ENCODE assay signal across 9 cellular contexts in the genomic region with DNA sequence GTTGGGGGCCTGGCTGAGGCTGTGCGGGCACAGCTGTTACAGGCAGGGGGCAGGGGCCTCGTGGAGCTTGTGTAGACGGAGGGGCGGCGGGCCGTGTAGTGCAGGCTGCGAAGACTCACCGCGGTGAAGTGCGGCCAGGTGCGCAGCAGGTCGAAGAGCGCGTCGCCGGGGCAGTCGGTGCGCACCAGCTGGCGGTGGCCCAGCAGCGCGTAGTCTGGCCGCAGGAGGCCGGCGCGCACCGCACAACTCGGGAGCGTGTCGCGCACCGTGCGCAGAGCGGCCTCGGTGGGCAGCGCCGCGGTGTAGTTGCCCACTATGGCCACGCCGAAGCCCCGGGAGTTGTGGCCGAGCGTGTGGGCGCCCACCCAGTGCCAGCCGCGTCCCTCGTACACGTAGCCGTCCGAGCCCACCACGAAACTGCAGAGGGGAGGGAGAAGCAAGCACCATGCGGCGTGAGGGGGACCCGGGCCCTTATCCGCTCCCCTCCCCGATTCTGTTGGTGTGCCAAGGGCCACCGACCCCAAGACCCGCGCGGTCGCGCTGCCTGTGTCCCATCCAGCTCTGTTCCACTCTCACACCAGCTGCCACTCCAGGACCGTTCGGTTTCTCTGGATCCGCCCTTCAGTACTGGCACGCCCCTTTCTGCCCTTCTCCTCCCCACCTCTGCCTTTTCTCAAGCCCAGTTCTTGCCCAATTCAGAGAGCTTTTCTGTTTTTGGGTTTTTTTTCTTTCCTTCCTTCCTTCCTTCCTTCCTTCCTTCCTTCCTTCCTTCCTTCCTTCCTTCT. TPM values are rescaled to one million over a fixed set of nuclear protein-coding genes. Genes with fewer than 3 reads are reported as not detected.
DNase-seq lines count a peak whose midpoint lies in the region; TF ChIP-seq lines count a peak whose summit lies in the region.
"Had no signal": no experiment of that assay in that cellular context is flagged by ENCODE, and none has a peak within 500 bp of the region (broad histone marks: within the 10 kb centered on the region; RNA-seq: fewer than 3 reads in every experiment).

No MANE protein-coding gene starts in this region.

- DNase-seq in D341Med (ENCODE audit: low spot score) = peak; percentile 44
- no peak for DNase-seq in NT2/D1 (ENCODE audit: low read depth, low spot score)
- no peak for DNase-seq in dorsolateral prefrontal cortex
- DNase-seq in NCI-H1436 treated with DMSO at 0.1 percent for 48 hours (lab: John Stamatoyannopoulos, UW) = no peak
- no peak for DNase-seq in NCI-H2227 (lab: John Stamatoyannopoulos, UW; ENCODE audit: unreplicated experiment)
- no peak for DNase-seq in mesothelial cell of epicardium (ENCODE audit: low spot score in 2 of 2, unreplicated experiment in 2 of 2)
- DNase-seq in SIG-M5 (lab: John Stamatoyannopoulos, UW) = no peak
- DNase-seq: NCI-H774 had no signal

- H3K27ac ChIP-seq in dorsolateral prefrontal cortex = no peak overlapping the region
- H3K27ac ChIP-seq in neutrophil = peak overlapping the region; percentile 38

- H3K36me3 Mint-ChIP-seq in mesothelial cell of epicardium = no peaks in the 10 kb centered on the region

- no peak overlapping the region for H3K27ac Mint-ChIP-seq in mesothelial cell of epicardium

- H3K9me3 ChIP-seq in NT2/D1 (ENCODE audit: insufficient read depth, low read length) (no peaks in the 10 kb centered on the region), neutrophil (no peaks in the 10 kb centered on the region)

- peaks cover 3% of the 10 kb centered on the region for H3K4me1 ChIP-seq in NT2/D1 (ENCODE audit: insufficient read depth, insufficient read length)
- H3K4me1 ChIP-seq in neutrophil (ENCODE audit: control insufficient read depth in 1 of 2, insufficient read depth in 1 of 2, low read depth in 1 of 2, low read length in 1 of 2) = peaks cover 37 to 44% of the 10 kb centered on the region in 2 experiments

- peaks cover 52% of the 10 kb centered on the region for H3K27me3 ChIP-seq in NT2/D1 (ENCODE audit: insufficient read depth, insufficient read length)
- peaks cover 0 to 63% (median 30%) of the 10 kb centered on the region in 45 donors for H3K27me3 ChIP-seq in dorsolateral prefrontal cortex
- peaks cover 35% of the 10 kb centered on the region for H3K27me3 ChIP-seq in neutrophil

- no peak overlapping the region for H3K4me3 Mint-ChIP-seq in mesothelial cell of epicardium

- intact Hi-C loops in dorsolateral prefrontal cortex (cut with DNase I) = no loop called here

- H3K4me1 Mint-ChIP-seq in mesothelial cell of epicardium = no peaks in the 10 kb centered on the region

- H3K4me3 ChIP-seq in NT2/D1 (ENCODE audit: insufficient read length, low read depth) = peak overlapping the region; percentile 69
- peak overlapping the region in 32 of 59 donors; percentile 4 to 51 (median 26) for H3K4me3 ChIP-seq in dorsolateral prefrontal cortex
- H3K4me3 ChIP-seq in neutrophil (ENCODE audit: low read depth in 1 of 2, low read length in 1 of 2) = peak overlapping the region; percentile 59 to 67

- H3K27me3 Mint-ChIP-seq in mesothelial cell of epicardium (ENCODE audit: low read depth) = peaks cover 54% of the 10 kb centered on the region

- no peaks in the 10 kb centered on the region for H3K36me3 ChIP-seq in NT2/D1 (ENCODE audit: insufficient read depth, insufficient read length, low read length)
- no peaks in the 10 kb centered on the region for H3K36me3 ChIP-seq in neutrophil

- peak overlapping the region; percentile 82 for H3K9ac ChIP-seq in NT2/D1 (ENCODE audit: insufficient read length, low read depth)

- peaks cover 10% of the 10 kb centered on the region for H3K9me3 Mint-ChIP-seq in mesothelial cell of epicardium

- TF ChIP-seq CTCF in dorsolateral prefrontal cortex (IDR thresholded peaks at IDR 0.05 in 54 of 56, conservative IDR thresholded peaks at IDR 0.05 in 2 of 56; ENCODE audit: low read depth in 1 of 56, partially characterized antibody in 56 of 56) (no peak), neutrophil (IDR thresholded peaks at IDR 0.05) (no peak), mesothelial cell of epicardium (IDR thresholded peaks at IDR 0.05; ENCODE audit: unreplicated experiment) (no peak)

RNA-seq across cellular contexts. Expression of gene RASAL3, which starts 5.4 kb away (rescaled TPM):
- total RNA-seq in dorsolateral prefrontal cortex (10 to 100 TPM in 3 of 120 experiments, 1 to 10 TPM in 113, under 1 TPM in 4; 0.28 to 11.0 (median 3.1) TPM), mesothelial cell of epicardium (not detected in 3 replicates)

RNA-seq across cellular contexts. Expression of gene PGLYRP2, which starts 9.6 kb away (rescaled TPM):
- total RNA-seq in dorsolateral prefrontal cortex = under 1 TPM in 1 of 120 experiments, not detected in 119; 0.18 TPM
- total RNA-seq in mesothelial cell of epicardium = not detected in 3 replicates

RNA-seq across cellular contexts. Expression of gene WIZ, which starts 19.9 kb away (rescaled TPM):
- total RNA-seq in dorsolateral prefrontal cortex (10 to 100 TPM; 26.2 to 74.6 (median 41.4) TPM), mesothelial cell of epicardium (57.5 to 62.0 TPM (median 60.4 TPM) in 3 replicates)

RNA-seq across cellular contexts. Expression of gene CYP4F22, which starts 38.6 kb away (rescaled TPM):
- total RNA-seq in dorsolateral prefrontal cortex (under 1 TPM in 1 of 120 experiments, not detected in 119; 0.29 TPM), mesothelial cell of epicardium (not detected in 3 replicates)

RNA-seq across cellular contexts. Expression of gene AKAP8L, which starts 50.9 kb away (rescaled TPM):
- total RNA-seq in dorsolateral prefrontal cortex = 100 to 1,000 TPM; 104 to 260 (median 142) TPM
- total RNA-seq in mesothelial cell of epicardium = 239 to 262 TPM (median 254 TPM) in 3 replicates
